In genomic region chr10:114079421-114079820, GRCh38 we compare ENCODE assay signal across 24 cellular contexts. TPM values are rescaled to one million over a fixed set of nuclear protein-coding genes. Genes with fewer than 3 reads are reported as not detected.
DNase-seq lines count a peak whose midpoint lies in the region; ATAC-seq, FAIRE-seq and TF ChIP-seq lines count a peak whose summit lies in the region.
"Had no signal": no experiment of that assay in that cellular context is flagged by ENCODE, and none has a peak within 500 bp of the region (broad histone marks: within the 10 kb centered on the region; RNA-seq: fewer than 3 reads in every experiment).

No MANE protein-coding gene starts in this region.

- H3K4me1 Mint-ChIP-seq in neural progenitor cell: peaks cover 11% of the 10 kb centered on the region
- H3K4me1 Mint-ChIP-seq in stimulated activated memory B cell treated with anti-CD40 and anti-IgM and Interleukin-4, amounts not matched to agents 10 μg/mL and 1 μg/mL and 100 μg/mL, for 72 hours: peaks cover 15% of the 10 kb centered on the region

- in situ Hi-C loops in HepG2 (cut with HindIII; ENCODE audit: extremely low pct_ligation_motif_present, low pct_unique_long_range_greater_than_20kb): no loop called here

- H3K27me3 Mint-ChIP-seq in neural progenitor cell (ENCODE audit: insufficient read depth, low read depth): peaks cover 8% of the 10 kb centered on the region
- H3K27me3 Mint-ChIP-seq in stimulated activated memory B cell treated with anti-CD40 and anti-IgM and Interleukin-4, amounts not matched to agents 10 μg/mL and 1 μg/mL and 100 μg/mL, for 72 hours: no peaks in the 10 kb centered on the region
- H3K27me3 Mint-ChIP-seq: CD4-positive, alpha-beta T cell had no signal

- H4K20me1 ChIP-seq in HepG2 (ENCODE audit: insufficient read depth, low read length) (no peaks in the 10 kb centered on the region), neural progenitor cell (ENCODE audit: low read depth) (no peaks in the 10 kb centered on the region)
- H4K20me1 ChIP-seq: BLaER1 had no signal

- no peaks in the 10 kb centered on the region for H3K36me3 ChIP-seq in right lobe of liver
- H3K36me3 ChIP-seq in HepG2 (replicated peaks in 1 of 2; ENCODE audit: control insufficient read depth in 1 of 2, insufficient read depth in 2 of 2, low read length in 2 of 2): no peaks in the 10 kb centered on the region
- no peaks in the 10 kb centered on the region for H3K36me3 ChIP-seq in neural progenitor cell
- no peaks in the 10 kb centered on the region for H3K36me3 ChIP-seq in upper lobe of right lung
- H3K36me3 ChIP-seq: BLaER1 had no signal

- H3K4me3 Mint-ChIP-seq in neural progenitor cell: peak overlapping the region; percentile 41
- H3K4me3 Mint-ChIP-seq in stimulated activated memory B cell treated with anti-CD40 and anti-IgM and Interleukin-4, amounts not matched to agents 10 μg/mL and 1 μg/mL and 100 μg/mL, for 72 hours: no peak overlapping the region
- H3K4me3 Mint-ChIP-seq: B cell; CD4-positive, alpha-beta T cell; CD8-positive, alpha-beta memory T cell; GM23338; H9 had no signal

- no peak overlapping the region for H3K27ac Mint-ChIP-seq in neural progenitor cell
- H3K27ac Mint-ChIP-seq in stimulated activated memory B cell treated with anti-CD40 and anti-IgM and Interleukin-4, amounts not matched to agents 10 μg/mL and 1 μg/mL and 100 μg/mL, for 72 hours: no peak overlapping the region
- H3K27ac Mint-ChIP-seq: B cell; CD4-positive, alpha-beta T cell; GM23338; H9 had no signal

- H3K9me3 ChIP-seq in right lobe of liver: no peaks in the 10 kb centered on the region
- H3K9me3 ChIP-seq in HepG2 (ENCODE audit: low read length): no peaks in the 10 kb centered on the region
- no peaks in the 10 kb centered on the region for H3K9me3 ChIP-seq in neural progenitor cell (ENCODE audit: low read depth)
- H3K9me3 ChIP-seq in upper lobe of right lung: no peaks in the 10 kb centered on the region

- no peak for TF ChIP-seq RAD21 in HepG2 (CRISPR knock-in tag; IDR thresholded peaks at IDR 0.05)

- no peak for TF ChIP-seq CTCF in right lobe of liver (IDR thresholded peaks at IDR 0.05)
- TF ChIP-seq CTCF in HepG2 (CRISPR knock-in tag; IDR thresholded peaks at IDR 0.05): no peak
- TF ChIP-seq CTCF in neural progenitor cell (IDR thresholded peaks at IDR 0.05): no peak
- TF ChIP-seq CTCF in upper lobe of right lung (IDR thresholded peaks at IDR 0.05): no peak

- no peak overlapping the region for H3K4me2 ChIP-seq in HepG2 (ENCODE audit: low read depth, low read length)
- no peak overlapping the region for H3K4me2 ChIP-seq in neural progenitor cell
- H3K4me2 ChIP-seq: BLaER1, GM23338 had no signal

- no peak overlapping the region for H3K27ac ChIP-seq in right lobe of liver
- H3K27ac ChIP-seq in HepG2 (ENCODE audit: extremely low read length, insufficient read depth, low read length): no peak overlapping the region
- H3K27ac ChIP-seq in neural progenitor cell: no peak overlapping the region
- H3K27ac ChIP-seq in upper lobe of right lung: no peak overlapping the region
- H3K27ac ChIP-seq: 22Rv1, BLaER1, C4-2B had no signal

- WGBS in right lobe of liver (ENCODE audit: insufficient coverage, low coverage, low lambda C conversion rate, missing lambda C conversion rate): 68% methylated on average over 5 of the region's 5 CpGs
- WGBS in HepG2 (ENCODE audit: low lambda C conversion rate): 51% methylated on average over 5 of the region's 5 CpGs

- H3K79me2 ChIP-seq in HepG2 (ENCODE audit: insufficient read depth, low read length): no peaks in the 10 kb centered on the region
- H3K79me2 ChIP-seq in neural progenitor cell (ENCODE audit: low read depth): no peaks in the 10 kb centered on the region

- H3K36me3 Mint-ChIP-seq in neural progenitor cell: no peaks in the 10 kb centered on the region
- no peaks in the 10 kb centered on the region for H3K36me3 Mint-ChIP-seq in stimulated activated memory B cell treated with anti-CD40 and anti-IgM and Interleukin-4, amounts not matched to agents 10 μg/mL and 1 μg/mL and 100 μg/mL, for 72 hours

- H3K4me3 ChIP-seq in right lobe of liver (no peak overlapping the region), HepG2 (replicated peaks in 1 of 3; ENCODE audit: insufficient read depth in 1 of 3, low read depth in 2 of 3, low read length in 3 of 3) (no peak overlapping the region), neural progenitor cell (no peak overlapping the region), upper lobe of right lung (no peak overlapping the region)
- H3K4me3 ChIP-seq: BLaER1, GM12878, GM23338 had no signal

- DNase-seq in right lobe of liver (no peak), HepG2 (ENCODE audit: low spot score) (no peak), neural progenitor cell (ENCODE audit: low spot score) (no peak), upper lobe of right lung (no peak)
- DNase-seq: CD4-positive, alpha-beta T cell; CD8-positive, alpha-beta memory T cell; DMS 273 treated with DMSO at 0.1 percent for 48 hours; DMS79; EL; GDM1; H9 had no signal

- ATAC-seq in right lobe of liver (peak; percentile 35 to 85 (median 72)), HepG2 (no peak), upper lobe of right lung (peak; percentile 81), HG03108 (IDR thresholded peaks at IDR 0.05; ENCODE audit: unreplicated experiment) (no peak)
- no peak for ATAC-seq in stimulated activated memory B cell treated with anti-CD40 and anti-IgM and Interleukin-4, amounts not matched to agents 10 μg/mL and 1 μg/mL and 100 μg/mL, for 72 hours
- ATAC-seq: GM12878, GM23338, HCT116 had no signal

- no peak overlapping the region for H2AFZ ChIP-seq in HepG2 (ENCODE audit: low read length)
- peak overlapping the region; percentile 63 for H2AFZ ChIP-seq in neural progenitor cell (replicated peaks)
- H2AFZ ChIP-seq: GM23338 had no signal

- TF ChIP-seq POLR2A in right lobe of liver (IDR thresholded peaks at IDR 0.05) (no peak), HepG2 (IDR thresholded peaks at IDR 0.05; ENCODE audit: insufficient read depth in 1 of 2, low read depth in 2 of 2, low read length in 2 of 2) (no peak)

- CTCF ChIA-PET in HepG2 (lab: Yijun Ruan, JAX; ENCODE audit: low intra/inter-chr PET ratio, low total read pairs): no interaction called here

- intact Hi-C loops in right lobe of liver (cut with DNase I) (no loop called here), HepG2 (cut with micrococcal nuclease; ENCODE audit: unreplicated experiment) (no loop called here), upper lobe of right lung (cut with DNase I) (no loop called here)

- POLR2A ChIA-PET in HepG2 (lab: Yijun Ruan, JAX): no interaction called here

- FAIRE-seq in HepG2 (lab: Jason Lieb, UNC): no peak
- FAIRE-seq: A204.1, D721Med, GM12878, GM19239 had no signal

- no TSS peak for BruUV-seq in HepG2 (replicated peaks; lab: Mats Ljungman, UMichigan)

- no peaks in the 10 kb centered on the region for H3K27me3 ChIP-seq in right lobe of liver
- H3K27me3 ChIP-seq in HepG2 (ENCODE audit: control insufficient read depth in 1 of 2, insufficient read depth in 2 of 2, low read length in 2 of 2): no peaks in the 10 kb centered on the region; a peak in 2 of 5 replicates
- no peaks in the 10 kb centered on the region for H3K27me3 ChIP-seq in neural progenitor cell
- H3K27me3 ChIP-seq in upper lobe of right lung: no peaks in the 10 kb centered on the region
- H3K27me3 ChIP-seq: BLaER1 had no signal

- H3K9ac ChIP-seq in HepG2 (ENCODE audit: insufficient read depth, low read depth, low read length) (no peak overlapping the region), neural progenitor cell (no peak overlapping the region)
- H3K9ac ChIP-seq: BLaER1 had no signal

- H3K4me1 ChIP-seq in right lobe of liver: no peaks in the 10 kb centered on the region
- peaks cover 10% of the 10 kb centered on the region; the same call in 1 of the 2 replicates for H3K4me1 ChIP-seq in HepG2 (ENCODE audit: insufficient read depth, low read length)
- H3K4me1 ChIP-seq in neural progenitor cell: no peaks in the 10 kb centered on the region
- H3K4me1 ChIP-seq in upper lobe of right lung: no peaks in the 10 kb centered on the region

- H3F3A ChIP-seq in neural progenitor cell (ENCODE audit: low read depth): peaks cover 4% of the 10 kb centered on the region

- H3K9me3 Mint-ChIP-seq in neural progenitor cell: peaks cover 6% of the 10 kb centered on the region
- no peaks in the 10 kb centered on the region for H3K9me3 Mint-ChIP-seq in stimulated activated memory B cell treated with anti-CD40 and anti-IgM and Interleukin-4, amounts not matched to agents 10 μg/mL and 1 μg/mL and 100 μg/mL, for 72 hours
- H3K9me3 Mint-ChIP-seq: CD4-positive, alpha-beta T cell; CD8-positive, alpha-beta memory T cell had no signal

- no peak for TF ChIP-seq EP300 in HepG2 (IDR thresholded peaks at IDR 0.05; ENCODE audit: low read depth in 2 of 2, low read length in 2 of 2)
- TF ChIP-seq EP300 in HepG2 (CRISPR knock-in tag; IDR thresholded peaks at IDR 0.05; ENCODE audit: borderline replicate concordance): no peak

TF ChIP-seq in HepG2, 621 proteins besides CTCF, POLR2A, EP300 and RAD21 (continues in another document):
- no peak for TF ChIP-seq ATF1 (CRISPR knock-in tag; IDR thresholded peaks at IDR 0.05)
- TF ChIP-seq SIX4 (CRISPR knock-in tag; IDR thresholded peaks at IDR 0.05): no peak

RNA-seq across cellular contexts. Expression of gene ADRB1, which starts 35.8 kb away (rescaled TPM):
- total RNA-seq in right lobe of liver: under 1 TPM in 4 of 6 experiments, not detected in 2; 0.11 to 0.66 (median 0.38) TPM
- total RNA-seq in HepG2 (2016; rRNA removed; fragmentation: Illumina TruSeq; extraction: Trizol): 0.07 TPM in 1 of 2 replicates, not detected in the other
- total RNA-seq in HepG2 (2016; cell fraction: cytosol; rRNA removed; fragmentation: Illumina TruSeq; extraction: Trizol; ENCODE audit: low read depth): not detected in 2 replicates
- not detected in 2 replicates for total RNA-seq in HepG2 (2016; cell fraction: insoluble cytoplasmic fraction; rRNA removed; fragmentation: Illumina TruSeq; extraction: Trizol)
- not detected in 2 replicates for total RNA-seq in HepG2 (2016; cell fraction: membrane; rRNA removed; fragmentation: Illumina TruSeq; extraction: Trizol)
- total RNA-seq in HepG2 (2016; cell fraction: nucleus; rRNA removed; fragmentation: Illumina TruSeq; extraction: Trizol): not detected in 2 replicates
- polyA plus RNA-seq in HepG2 (2011; rRNA removed): not detected in 2 replicates
- not detected in 2 replicates for polyA plus RNA-seq in HepG2 (2011; cell fraction: cytosol; rRNA removed)
- not detected in 2 replicates for polyA plus RNA-seq in HepG2 (2011; cell fraction: nucleus; rRNA removed)
- polyA plus RNA-seq in HepG2 (2012): not detected in 2 replicates
- not detected in 2 replicates for polyA plus RNA-seq in HepG2 (2016; cell fraction: cytosol; fragmentation: Illumina TruSeq; extraction: Trizol; ENCODE audit: low read depth)
- not detected in 2 replicates for polyA plus RNA-seq in HepG2 (2016; cell fraction: insoluble cytoplasmic fraction; fragmentation: Illumina TruSeq; extraction: Trizol; ENCODE audit: low read depth)
- not detected in 2 replicates for polyA plus RNA-seq in HepG2 (2016; cell fraction: membrane; fragmentation: Illumina TruSeq; extraction: Trizol; ENCODE audit: low read depth)
- polyA plus RNA-seq in HepG2 (2016; cell fraction: nucleus; fragmentation: Illumina TruSeq; extraction: Trizol; ENCODE audit: insufficient read depth, low read depth): not detected in 2 replicates
- 0.07 TPM in 1 of 2 replicates, not detected in the other for polyA minus RNA-seq in HepG2 (2011; rRNA and poly(A)+ RNA removed; ENCODE audit: low replicate concordance)
- not detected in 2 replicates for polyA minus RNA-seq in HepG2 (2011; cell fraction: cytosol; rRNA and poly(A)+ RNA removed)
- polyA minus RNA-seq in HepG2 (2011; cell fraction: nucleus; rRNA and poly(A)+ RNA removed): not detected in 2 replicates
- 0.09 TPM in 1 of 2 replicates, not detected in the other for total RNA-seq in neural progenitor cell (ENCODE audit: low replicate concordance)
- 18.6 TPM for total RNA-seq in upper lobe of right lung
- total RNA-seq: B cell had no signal
- polyA plus RNA-seq: AG04450; CD8-positive, alpha-beta memory T cell had no signal

Comparison
In these comparisons a context has a peak if more than half of its experiments do, and no peak if none do; other contexts are left out.
1. ATAC-seq: peak in right lobe of liver (4 of 4) and upper lobe of right lung (single experiment); none in HepG2 (single experiment), HG03108 (single experiment) and stimulated activated memory B cell treated with anti-CD40 and anti-IgM and Interleukin-4, amounts not matched to agents 10 μg/mL and 1 μg/mL and 100 μg/mL, for 72 hours (single experiment).
2. RNA of gene ADRB1, which starts 35.8 kb away (total RNA-seq): 18.6 TPM in upper lobe of right lung (single experiment); 0.11 to 0.66 TPM in right lobe of liver, 0.07 TPM in HepG2 and 0.09 TPM in neural progenitor cell; every median in the first group is over 10 times any median in the second.